Comparison of ENCODE assay signal across 8 cellular contexts in genomic region chr16:30429678-30430427, GRCh38. TPM values are rescaled to one million over a fixed set of nuclear protein-coding genes. Genes with fewer than 3 reads are reported as not detected.
DNase-seq lines count a peak whose midpoint lies in the region; TF ChIP-seq lines count a peak whose summit lies in the region.

DCTPP1 (minus strand) TSS chr16:30430030; CDS start chr16:30429980, 50 bp downstream.

- H3K36me3 Mint-ChIP-seq in HFFc6 (ENCODE audit: low read depth): peaks cover 11% of the 10 kb centered on the region
- H3K36me3 Mint-ChIP-seq in activated naive CD4-positive, alpha-beta T cell treated with anti-CD3 and anti-CD28 coated beads, Interleukin-2, amount 10 ng/mL, durations not matched to agents 7 days and 5 days: peaks cover 16% of the 10 kb centered on the region

- WGBS in testis, 2 donors: 0% methylated on average over 13 to 47 of the region's 49 CpGs

- peaks cover 12% of the 10 kb centered on the region for H3K4me1 ChIP-seq in testis

- intact Hi-C loops in testis (cut with DNase I; ENCODE audit: low total_unique reads): no loop called here

- H3K9me3 ChIP-seq in testis: no peaks in the 10 kb centered on the region

- H3K4me3 ChIP-seq in GM08714 (ENCODE audit: low read length) (peak within 1 kb of the TSS; percentile 86), testis (peak within 1 kb of the TSS; percentile 63 to 71)

- H3K9me3 Mint-ChIP-seq in HFFc6: no peaks in the 10 kb centered on the region
- no peaks in the 10 kb centered on the region for H3K9me3 Mint-ChIP-seq in activated naive CD4-positive, alpha-beta T cell treated with anti-CD3 and anti-CD28 coated beads, Interleukin-2, amount 10 ng/mL, durations not matched to agents 7 days and 5 days

- TF ChIP-seq CTCF in HFFc6 (IDR thresholded peaks at IDR 0.05): peak; percentile 83
- TF ChIP-seq CTCF in testis (IDR thresholded peaks at IDR 0.05): peak; percentile 65 to 83 (median 77)

- no peaks in the 10 kb centered on the region for H3K36me3 ChIP-seq in testis (ENCODE audit: low read depth, missing control alignments)

- no peak within 1 kb of the TSS for H3K4me3 Mint-ChIP-seq in HFFc6
- H3K4me3 Mint-ChIP-seq in activated naive CD4-positive, alpha-beta T cell treated with anti-CD3 and anti-CD28 coated beads, Interleukin-2, amount 10 ng/mL, durations not matched to agents 7 days and 5 days: no peak within 1 kb of the TSS

- H3K27me3 ChIP-seq in testis: no peaks in the 10 kb centered on the region

- H3K27ac Mint-ChIP-seq in HFFc6: no peak within 1 kb of the TSS
- H3K27ac Mint-ChIP-seq in activated naive CD4-positive, alpha-beta T cell treated with anti-CD3 and anti-CD28 coated beads, Interleukin-2, amount 10 ng/mL, durations not matched to agents 7 days and 5 days: no peak within 1 kb of the TSS

- H3K27me3 Mint-ChIP-seq in HFFc6 (ENCODE audit: insufficient read depth): peaks cover 6% of the 10 kb centered on the region
- no peaks in the 10 kb centered on the region for H3K27me3 Mint-ChIP-seq in activated naive CD4-positive, alpha-beta T cell treated with anti-CD3 and anti-CD28 coated beads, Interleukin-2, amount 10 ng/mL, durations not matched to agents 7 days and 5 days

- H3K4me1 Mint-ChIP-seq in HFFc6 (ENCODE audit: low read depth): no peaks in the 10 kb centered on the region
- peaks cover 26% of the 10 kb centered on the region for H3K4me1 Mint-ChIP-seq in activated naive CD4-positive, alpha-beta T cell treated with anti-CD3 and anti-CD28 coated beads, Interleukin-2, amount 10 ng/mL, durations not matched to agents 7 days and 5 days

- DNase-seq in HFFc6 (peak; percentile 98), NAMALWA (ENCODE audit: low spot score) (peak; percentile 100), SK-N-DZ (ENCODE audit: low spot score) (peak; percentile 100), glomerular endothelial cell (ENCODE audit: extremely low read depth, low read depth, low spot score) (peak; percentile 91), occipital lobe (lab: John Stamatoyannopoulos, UW) (peak; percentile 93), testis (peak; percentile 98)
- peak; percentile 98 for DNase-seq in activated naive CD4-positive, alpha-beta T cell treated with anti-CD3 and anti-CD28 coated beads, Interleukin-2, amount 10 ng/mL, durations not matched to agents 7 days and 5 days

- peak within 1 kb of the TSS; percentile 48 to 75 for H3K27ac ChIP-seq in testis

- CTCF ChIA-PET in activated naive CD4-positive, alpha-beta T cell treated with anti-CD3 and anti-CD28 coated beads, Interleukin-2, amount 10 ng/mL, durations not matched to agents 7 days and 5 days (lab: Charles Lee): interaction anchor here (0.6 to 4.0 kb wide), 45 partner anchors 9 to 338 kb away, joined by 3 to 27 read pairs (median 5); partner anchors contain the start of genes ITGAL, PRR14, SEPHS2 and TBX6

- TF ChIP-seq POLR2A in testis (IDR thresholded peaks at IDR 0.05): no peak

RNA-seq across cellular contexts. Expression of gene DCTPP1, which starts in this region (rescaled TPM):
- 10 to 100 TPM; 24.9 to 37.9 (median 28.5) TPM for total RNA-seq in HFFc6 (2021; fragmentation: NEBNext Ultra II Directional; extraction: Animal tissue kit (Norgen Biotek cat#: 25700))
- 128 and 179 TPM in 2 replicates for polyA plus RNA-seq in SK-N-DZ (2014; cell fraction: cytosol; rRNA removed)
- 78.1 and 78.2 TPM in 2 replicates for polyA plus RNA-seq in SK-N-DZ (2014; cell fraction: nucleus; rRNA removed)
- 35.9 and 43.8 TPM in 2 replicates for total RNA-seq in glomerular endothelial cell
- total RNA-seq in occipital lobe: 29.8 TPM
- 10 to 100 TPM; 15.2 to 26.1 TPM for total RNA-seq in testis
- polyA plus RNA-seq in testis (ENCODE audit: insufficient read depth, low read depth, low replicate concordance): 23.6 TPM

Comparison
In these comparisons a context has a peak if more than half of its experiments do, and no peak if none do; other contexts are left out.
1. Peak in every context shown above with its lines: DNase-seq, H3K4me3 ChIP-seq and H3K27ac ChIP-seq.